19 cellular contexts compared by ENCODE assay signal in the genomic region with DNA sequence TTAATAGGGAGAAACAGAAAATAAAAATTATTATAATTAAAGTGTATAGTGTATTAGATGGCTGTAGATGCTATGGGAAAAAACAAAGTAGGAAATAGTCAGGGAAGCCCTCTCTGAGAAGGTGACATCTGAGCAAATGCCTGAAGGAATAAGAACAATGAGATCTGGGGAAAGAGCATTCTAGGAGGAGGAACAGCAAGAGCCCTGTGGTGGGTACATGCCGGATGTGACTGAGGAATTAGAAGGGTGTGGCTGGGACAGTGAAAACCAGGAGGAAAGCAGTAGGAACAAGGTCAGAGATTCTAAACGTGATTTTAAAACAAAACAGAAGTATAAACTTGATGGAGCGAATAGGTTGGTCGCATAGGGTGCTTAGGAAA.
DNase-seq lines count a peak whose midpoint lies in the region; ATAC-seq and TF ChIP-seq lines count a peak whose summit lies in the region.
"Had no signal": no experiment of that assay in that cellular context is flagged by ENCODE, and none has a peak within 500 bp of the region (broad histone marks: within the 10 kb centered on the region; RNA-seq: fewer than 3 reads in every experiment).

No MANE protein-coding gene starts in this region.

- no peak for ATAC-seq in activated naive CD8-positive, alpha-beta T cell treated with anti-CD3 and anti-CD28 coated beads, Interleukin-2, amount 50 U/mL, for 24 hours
- ATAC-seq in Panc1 (no peak), HG03378 (IDR thresholded peaks at IDR 0.05; ENCODE audit: unreplicated experiment) (no peak)
- ATAC-seq: activated CD4-positive, alpha-beta T cell treated with anti-CD3 and anti-CD28 coated beads for 36 hours; GM12878; HepG2 had no signal

- peak overlapping the region; percentile 8 for H3K27ac Mint-ChIP-seq in activated naive CD8-positive, alpha-beta T cell
- H3K27ac Mint-ChIP-seq in activated naive CD8-positive, alpha-beta T cell treated with anti-CD3 and anti-CD28 coated beads, Interleukin-2, amount 50 U/mL, for 24 hours, result no peak overlapping the region
- H3K27ac Mint-ChIP-seq in type B pancreatic cell, result peak overlapping the region; percentile 8

- no peaks in the 10 kb centered on the region for H3K27me3 ChIP-seq in Panc1 (ENCODE audit: control insufficient read depth, insufficient read depth, low read length)
- H3K27me3 ChIP-seq: suprapubic skin had no signal

- no peaks in the 10 kb centered on the region for H3K36me3 ChIP-seq in Panc1 (ENCODE audit: control insufficient read depth, insufficient read depth, low read length)
- H3K36me3 ChIP-seq: suprapubic skin had no signal

- no peak overlapping the region for H3K4me3 ChIP-seq in Panc1 (ENCODE audit: low read depth in 2 of 2, low read length in 2 of 2)
- no peak overlapping the region for H3K4me3 ChIP-seq in fibroblast of villous mesenchyme (ENCODE audit: low read depth, low read length)
- H3K4me3 ChIP-seq: GM12878, suprapubic skin had no signal

- H3K36me3 Mint-ChIP-seq in activated naive CD8-positive, alpha-beta T cell, result peaks cover 6% of the 10 kb centered on the region
- H3K36me3 Mint-ChIP-seq in activated naive CD8-positive, alpha-beta T cell treated with anti-CD3 and anti-CD28 coated beads, Interleukin-2, amount 50 U/mL, for 24 hours (ENCODE audit: low read depth), result peaks cover 1% of the 10 kb centered on the region
- peaks cover 4% of the 10 kb centered on the region for H3K36me3 Mint-ChIP-seq in type B pancreatic cell

- no peak overlapping the region for H3K4me3 Mint-ChIP-seq in activated naive CD8-positive, alpha-beta T cell
- no peak overlapping the region for H3K4me3 Mint-ChIP-seq in activated naive CD8-positive, alpha-beta T cell treated with anti-CD3 and anti-CD28 coated beads, Interleukin-2, amount 50 U/mL, for 24 hours
- no peak overlapping the region for H3K4me3 Mint-ChIP-seq in type B pancreatic cell
- H3K4me3 Mint-ChIP-seq: activated CD4-positive, alpha-beta T cell treated with anti-CD3 and anti-CD28 coated beads for 36 hours had no signal

- intact Hi-C loops in Panc1 (cut with micrococcal nuclease; ENCODE audit: unreplicated experiment), result loop anchor here (10.0 kb wide), 1 partner anchor 140 kb away; the partner anchor contains the start of gene TRERF1

- H3K4me1 ChIP-seq in Panc1 (ENCODE audit: control insufficient read depth, insufficient read depth, low read length), result peaks cover 77% of the 10 kb centered on the region
- H3K4me1 ChIP-seq: parathyroid adenoma had no signal

- no peak for DNase-seq in activated naive CD8-positive, alpha-beta T cell treated with anti-CD3 and anti-CD28 coated beads, Interleukin-2, amount 50 U/mL, for 24 hours
- no peak for DNase-seq in Panc1 (ENCODE audit: low read depth, low spot score)
- DNase-seq in fibroblast of villous mesenchyme (ENCODE audit: low read depth), result peak; percentile 40
- no peak for DNase-seq in type B pancreatic cell (ENCODE audit: extremely low spot score, unreplicated experiment)
- no peak for DNase-seq in retina
- no peak for DNase-seq in NCI-H1436 treated with DMSO at 0.1 percent for 48 hours (lab: John Stamatoyannopoulos, UW)
- DNase-seq: activated CD4-positive, alpha-beta T cell treated with anti-CD3 and anti-CD28 coated beads for 36 hours; DMS79; effector CD4-positive, alpha-beta T cell; midbrain; NCI-H1092; NCI-H345; stimulated activated CD4-positive, alpha-beta T cell treated with anti-CD3 and anti-CD28 coated beads, Interleukin-12 subunit alpha, Interleukin-12 subunit beta, amount 100 ng/mL, for 4 hours had no signal

- CTCF ChIA-PET in Panc1 (lab: Charles Lee), result no interaction called here

- peak overlapping the region; percentile 96 for H3K27ac ChIP-seq in Panc1 (ENCODE audit: low read length)
- H3K27ac ChIP-seq: parathyroid adenoma, suprapubic skin had no signal

- no TSS peak for BruUV-seq in Panc1 (replicated peaks; lab: Mats Ljungman, UMichigan)

- no peaks in the 10 kb centered on the region for H3K27me3 Mint-ChIP-seq in activated naive CD8-positive, alpha-beta T cell
- no peaks in the 10 kb centered on the region for H3K27me3 Mint-ChIP-seq in activated naive CD8-positive, alpha-beta T cell treated with anti-CD3 and anti-CD28 coated beads, Interleukin-2, amount 50 U/mL, for 24 hours
- H3K27me3 Mint-ChIP-seq in type B pancreatic cell, result no peaks in the 10 kb centered on the region
- H3K27me3 Mint-ChIP-seq: activated CD4-positive, alpha-beta T cell treated with anti-CD3 and anti-CD28 coated beads for 36 hours had no signal

- POLR2A ChIA-PET in Panc1 (lab: Charles Lee), result no interaction called here

- H3K4me1 Mint-ChIP-seq in activated naive CD8-positive, alpha-beta T cell (ENCODE audit: low read depth), result peaks cover 45% of the 10 kb centered on the region
- H3K4me1 Mint-ChIP-seq in activated naive CD8-positive, alpha-beta T cell treated with anti-CD3 and anti-CD28 coated beads, Interleukin-2, amount 50 U/mL, for 24 hours, result peaks cover 60% of the 10 kb centered on the region
- peaks cover 20% of the 10 kb centered on the region for H3K4me1 Mint-ChIP-seq in type B pancreatic cell (ENCODE audit: unreplicated experiment)

- in situ Hi-C loops in Panc1 (cut with HindIII; ENCODE audit: low pct_unique_long_range_greater_than_20kb, low sequenced_read_pairs), result no loop called here

- TF ChIP-seq CTCF in Panc1 (IDR thresholded peaks at IDR 0.05) (no peak), fibroblast of villous mesenchyme (IDR thresholded peaks at IDR 0.05; ENCODE audit: insufficient read depth, low read depth, low read length) (no peak), type B pancreatic cell (conservative IDR thresholded peaks at IDR 0.05) (no peak)

- no peaks in the 10 kb centered on the region for H3K9me3 ChIP-seq in Panc1 (ENCODE audit: control insufficient read depth, insufficient read depth, low read depth, low read length)
- H3K9me3 ChIP-seq: suprapubic skin had no signal

- no peaks in the 10 kb centered on the region for H3K9me3 Mint-ChIP-seq in activated naive CD8-positive, alpha-beta T cell (ENCODE audit: low read depth)
- H3K9me3 Mint-ChIP-seq in activated naive CD8-positive, alpha-beta T cell treated with anti-CD3 and anti-CD28 coated beads, Interleukin-2, amount 50 U/mL, for 24 hours, result no peaks in the 10 kb centered on the region
- no peaks in the 10 kb centered on the region for H3K9me3 Mint-ChIP-seq in type B pancreatic cell
